ENCODE assay signal across 9 cellular contexts in genomic region chr11:66956689-66957290, GRCh38. TPM values are rescaled to one million over a fixed set of nuclear protein-coding genes. Genes with fewer than 3 reads are reported as not detected.
DNase-seq lines count a peak whose midpoint lies in the region; ATAC-seq and TF ChIP-seq lines count a peak whose summit lies in the region.
"Had no signal": no experiment of that assay in that cellular context is flagged by ENCODE, and none has a peak within 500 bp of the region (broad histone marks: within the 10 kb centered on the region; RNA-seq: fewer than 3 reads in every experiment).

No MANE protein-coding gene starts in this region.

- ATAC-seq in T-cell (replicated peaks in 1 of 4) (no peak), GM19351 (IDR thresholded peaks at IDR 0.05; ENCODE audit: unreplicated experiment) (no peak)

- POLR2A ChIA-PET in T-cell (lab: Charles Lee) = no interaction called here

- DNase-seq in H7 (peak; percentile 63), T-cell (peak in 5 of 34 experiments; percentile 1 to 9 (median 6)), fibroblast of peridontal ligament (ENCODE audit: extremely low read depth) (peak; percentile 56), retinal pigment epithelial cell (ENCODE audit: low read depth) (no peak), NCI-H1694 treated with DMSO at 0.1 percent for 48 hours (lab: John Stamatoyannopoulos, UW) (no peak), lower leg skin (ENCODE audit: low spot score in 2 of 2) (no peak)
- DNase-seq in activated effector memory CD4-positive, alpha-beta T cell treated with Interleukin-2 at 50 U/mL for 16 hours = no peak

- H3K4me1 Mint-ChIP-seq in T-cell = peaks cover 17 to 31% (median 23%) of the 10 kb centered on the region in 3 donors

- H3K4me3 ChIP-seq in H7 (ENCODE audit: insufficient read depth, low read depth, low read length) = no peak overlapping the region
- H3K4me3 ChIP-seq in retinal pigment epithelial cell (ENCODE audit: low read length) = no peak overlapping the region
- H3K4me3 ChIP-seq in lower leg skin (ENCODE audit: low read depth, poor library complexity, severe bottlenecking) = no peak overlapping the region

- no peaks in the 10 kb centered on the region for H3K9me3 Mint-ChIP-seq in T-cell

- H3K36me3 Mint-ChIP-seq in T-cell = no peaks in the 10 kb centered on the region

- no peak for TF ChIP-seq POLR2A in lower leg skin (IDR thresholded peaks at IDR 0.05)

- CTCF ChIA-PET in T-cell (lab: Charles Lee) = no interaction called here

- peak overlapping the region; percentile 59 to 72 for H3K27ac Mint-ChIP-seq in T-cell

- TF ChIP-seq CTCF in retinal pigment epithelial cell (conservative IDR thresholded peaks at IDR 0.05; ENCODE audit: low read depth, low read length) (peak; percentile 19), lower leg skin (IDR thresholded peaks at IDR 0.05) (no peak)

- intact Hi-C loops in lower leg skin (cut with DNase I; ENCODE audit: low total_unique reads) = no loop called here

- peaks cover 0 to 3% of the 10 kb centered on the region in 2 donors for H3K27me3 Mint-ChIP-seq in T-cell

- peaks cover 1% of the 10 kb centered on the region; the same call in 1 of the 2 replicates for H3K27me3 ChIP-seq in H7 (ENCODE audit: control insufficient read depth, insufficient read depth, low read length)

- WGBS in lower leg skin, 2 donors = 74 to 77% methylated on average over 7 of the region's 7 CpGs

- H3K36me3 ChIP-seq in H7 (replicated peaks; ENCODE audit: control insufficient read depth, insufficient read depth, low read length) = no peaks in the 10 kb centered on the region

- H3K4me3 Mint-ChIP-seq in T-cell = peak overlapping the region; percentile 78 to 83 (median 81)

RNA-seq across cellular contexts. Expression of gene PC, which starts 1.4 kb away (rescaled TPM):
- total RNA-seq in H7 (2014; rRNA removed; shearing (Covaris generic)) = 18.4 and 26.6 TPM in 2 replicates
- total RNA-seq in T-cell = 10 to 100 TPM in 1 of 5 donors, 1 to 10 TPM in 4; 6.2 to 10.0 (median 7.4) TPM
- 10 to 100 TPM in 3 of 4 donors, 1 to 10 TPM in 1; 7.3 to 22.5 (median 17.4) TPM for total RNA-seq in lower leg skin

RNA-seq across cellular contexts. Expression of gene C11orf86, which starts 18.3 kb away (rescaled TPM):
- total RNA-seq in H7 (2014; rRNA removed; shearing (Covaris generic)) = 0.21 and 0.26 TPM in 2 replicates
- total RNA-seq in T-cell = not detected
- not detected for total RNA-seq in lower leg skin
- total RNA-seq: NCI-H460 had no signal

Comparison
In these comparisons a context has a peak if more than half of its experiments do, and no peak if none do; other contexts are left out.
1. DNase-seq: peak in H7 (single experiment) and fibroblast of peridontal ligament (single experiment); none in retinal pigment epithelial cell (single experiment), activated effector memory CD4-positive, alpha-beta T cell treated with Interleukin-2 at 50 U/mL for 16 hours (single experiment), NCI-H1694 treated with DMSO at 0.1 percent for 48 hours (single experiment) and lower leg skin (0 of 2).